ENCODE assay signal across 26 cellular contexts in the genomic region with DNA sequence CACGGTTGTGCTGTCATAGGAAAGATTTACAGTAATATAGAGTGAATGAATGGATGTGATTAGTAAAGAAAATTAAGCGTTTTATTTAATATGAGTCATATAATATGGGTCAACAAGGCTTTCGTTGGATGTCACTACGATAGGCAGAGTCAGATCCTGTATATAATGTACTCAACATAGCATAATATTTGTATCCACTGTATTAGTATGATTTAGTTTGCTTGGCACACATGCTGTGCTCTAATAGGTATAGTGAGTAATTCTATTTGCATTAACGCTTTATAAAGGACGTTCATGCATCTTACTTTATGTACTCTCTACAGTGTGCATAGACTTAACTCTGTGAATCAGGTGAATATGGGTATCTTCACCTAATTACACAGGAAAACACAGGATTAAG. TPM values are rescaled to one million over a fixed set of nuclear protein-coding genes. Genes with fewer than 3 reads are reported as not detected.
"Had no signal": no experiment of that assay in that cellular context is flagged by ENCODE, and none has a peak within 500 bp of the region (broad histone marks: within the 10 kb centered on the region; RNA-seq: fewer than 3 reads in every experiment).

No MANE protein-coding gene starts in this region.

- H3K4me1 ChIP-seq: suprapubic skin, testis, thyroid gland, tibial artery, tibial nerve, transverse colon, upper lobe of left lung, upper lobe of right lung, uterus, vagina had no signal

- H3K36me3 ChIP-seq: stomach, suprapubic skin, thoracic aorta, thyroid gland, tibial artery, tibial nerve, transverse colon, upper lobe of left lung, upper lobe of right lung, uterus, vagina had no signal

- H3K27ac ChIP-seq: stomach, suprapubic skin, testis, thoracic aorta, thyroid gland, tibial artery, tibial nerve, transverse colon, upper lobe of left lung, upper lobe of right lung, uterus, vagina had no signal

- ATAC-seq: stimulated activated effector memory CD8-positive, alpha-beta T cell treated with anti-CD3 and anti-CD28 coated beads, Interleukin-12 subunit alpha, Interleukin-12 subunit beta, amount 100 ng/mL, for 72 hours; stimulated activated memory B cell treated with anti-CD40 and anti-IgM and Interleukin-4, amounts not matched to agents 10 μg/mL and 1 μg/mL and 100 μg/mL, for 72 hours; stimulated activated naive B cell treated with anti-CD40 and anti-IgM and Interleukin-4, amounts not matched to agents 10 μg/mL and 1 μg/mL and 100 μg/mL, for 72 hours; stimulated activated naive CD8-positive, alpha-beta T cell treated with anti-CD3 and anti-CD28 coated beads, Interleukin-15, amount 100 ng/mL, for 72 hours; stimulated activated naive CD8-positive, alpha-beta T cell treated with anti-CD3 and anti-CD28 coated beads, Interleukin-15, Interleukin-2, amounts not matched to agents 100 U/mL and 50 U/mL, for 24 hours; upper lobe of right lung had no signal

- DNase-seq: stimulated activated CD4-positive, alpha-beta T cell treated with anti-CD3 and anti-CD28 coated beads, Interleukin-2, amount 100 ng/mL, for 48 hours; stimulated activated CD4-positive, alpha-beta T cell treated with anti-CD3 and anti-CD28 coated beads, Interleukin-4, amount 100 ng/mL, for 1 hour; stimulated activated CD4-positive, alpha-beta T cell treated with anti-CD3 and anti-CD28 coated beads, Interleukin-4, amount 100 ng/mL, for 24 hours; stimulated activated CD4-positive, alpha-beta T cell treated with anti-CD3 and anti-CD28 coated beads, Interleukin-4, amount 100 ng/mL, for 4 hours; stimulated activated CD8-positive, alpha-beta memory T cell treated with anti-CD3 and anti-CD28 coated beads, Interleukin-4, amount 100 ng/mL, for 48 hours; stimulated activated naive B cell treated with anti-CD40 and anti-IgM and Interleukin-4, amounts not matched to agents 10 μg/mL and 1 μg/mL and 100 μg/mL, for 72 hours; stimulated activated naive CD4-positive, alpha-beta T cell; stimulated activated naive CD4-positive, alpha-beta T cell treated with Interleukin-2 at 50 U/mL for 16 hours; stimulated activated naive CD8-positive, alpha-beta T cell treated with anti-CD3 and anti-CD28 coated beads, Interleukin-15, amount 100 ng/mL, for 72 hours; stimulated activated naive CD8-positive, alpha-beta T cell treated with anti-CD3 and anti-CD28 coated beads, Interleukin-15, Interleukin-2, amounts not matched to agents 100 U/mL and 50 U/mL, for 24 hours; stomach; substantia nigra; testis; thyroid gland; tibial artery; transverse colon; trophoblast cell; upper lobe of left lung; upper lobe of right lung; uterus had no signal

- H3K27me3 ChIP-seq: testis, thyroid gland, tibial artery, tibial nerve, transverse colon, upper lobe of left lung, upper lobe of right lung, uterus, vagina had no signal

- H3K9me3 ChIP-seq: stomach, suprapubic skin, testis, thoracic aorta, thyroid gland, tibial artery, tibial nerve, transverse colon, upper lobe of left lung, upper lobe of right lung, uterus, vagina had no signal

- H3K4me3 ChIP-seq: stomach, suprapubic skin, testis, thoracic aorta, thyroid gland, tibial artery, tibial nerve, transverse colon, upper lobe of left lung, upper lobe of right lung, uterus, vagina had no signal

RNA-seq across cellular contexts. Expression of a gene that starts 41.5 kb away (rescaled TPM):
- total RNA-seq: stomach had no signal
